Comparison of ENCODE assay signal across 7 cellular contexts in the genomic region with DNA sequence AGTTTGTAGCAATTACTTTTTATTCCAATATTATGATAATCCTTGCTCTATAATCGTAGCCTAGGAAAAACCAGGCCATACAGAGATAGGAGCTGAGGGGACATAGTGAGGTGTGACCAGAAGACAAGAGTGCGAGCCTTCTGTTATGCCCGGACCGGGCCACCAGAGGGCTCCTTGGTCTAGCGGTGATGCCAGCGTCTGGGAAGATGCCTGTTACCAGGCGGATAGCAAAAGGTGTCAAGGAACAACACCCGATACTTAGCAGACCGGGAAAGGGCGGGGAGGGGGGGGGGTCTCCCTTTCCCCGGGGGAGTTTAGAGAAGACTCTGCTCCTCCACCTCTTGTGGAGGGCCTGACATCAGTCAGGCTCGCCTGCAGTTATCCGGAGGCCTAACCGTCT.
DNase-seq lines count a peak whose midpoint lies in the region; ATAC-seq, FAIRE-seq and TF ChIP-seq lines count a peak whose summit lies in the region.
"Not testable (repeated sequence)": the region's sequence is repeated elsewhere in the genome, so short reads cannot be mapped to it uniquely, and the experiment has no call there.

No MANE protein-coding gene starts in this region.

- H3K36me3 Mint-ChIP-seq in IgD-negative memory B cell: not testable (repeated sequence)

- not testable (repeated sequence) for H3K4me3 ChIP-seq in astrocyte of the spinal cord (ENCODE audit: low read depth, low read length)

- H3K4me1 Mint-ChIP-seq in IgD-negative memory B cell: peaks cover 4 to 11% (median 5%) of the 10 kb centered on the region in 3 donors

- peak overlapping the region in 2 of 3 donors; percentile 59 to 86 for H3K27ac Mint-ChIP-seq in IgD-negative memory B cell

- in situ Hi-C loops in SK-MEL-5 (cut with HindIII; ENCODE audit: low pct_unique_long_range_greater_than_20kb, low sequenced_read_pairs); astrocyte of the spinal cord (cut with HindIII; ENCODE audit: low sequenced_read_pairs): not testable (repeated sequence)

- ATAC-seq in esophagus mucosa: peak; percentile 36

- not testable (repeated sequence) for FAIRE-seq in D721Med (lab: Jason Lieb, UNC)

- H3K27me3 Mint-ChIP-seq in IgD-negative memory B cell: not testable (repeated sequence)

- TF ChIP-seq CTCF in D721Med (IDR thresholded peaks at IDR 0.05; ENCODE audit: insufficient read depth, missing control alignments): peak; percentile 32
- not testable (repeated sequence) for TF ChIP-seq CTCF in astrocyte of the spinal cord (IDR thresholded peaks at IDR 0.05; ENCODE audit: low read depth, low read length)

- H3K9me3 Mint-ChIP-seq in IgD-negative memory B cell: not testable (repeated sequence)

- H3K4me3 Mint-ChIP-seq in IgD-negative memory B cell: peak overlapping the region in 3 of 4 donors; percentile 73 to 86 (median 79)

- DNase-seq in D721Med (ENCODE audit: insufficient read length, low spot score): not testable (repeated sequence)
- DNase-seq in SK-MEL-5 (ENCODE audit: low read depth, low spot score) (peak; percentile 80), astrocyte of the spinal cord (ENCODE audit: low read depth, low spot score) (peak; percentile 23), kidney tubule cell (ENCODE audit: low spot score) (peak; percentile 4), renal cortical epithelial cell (ENCODE audit: low read depth) (peak; percentile 5)
